1 cellular context compared by ENCODE assay signal in genomic region chr7:128532956-128533355, GRCh38.
A peak's percentile ranks its signal among the peaks of the same experiment; 100 is the strongest.
TF ChIP-seq lines count a peak whose summit lies in the region.

No MANE protein-coding gene starts in this region.

TF ChIP-seq in endothelial cell of umbilical vein, 7 proteins besides CTCF, POLR2A, EP300 and RAD21:
- TF ChIP-seq FOS (IDR thresholded peaks at IDR 0.05; ENCODE audit: borderline replicate concordance, insufficient read depth, low read length) (peak; percentile 49), GATA2 (IDR thresholded peaks at IDR 0.05; ENCODE audit: insufficient read depth, insufficient read length, low read depth, low read length) (peak; percentile 22)
